In genomic region chr3:9767418-9767817, GRCh38 we compare ENCODE assay signal across 18 cellular contexts. TPM values are rescaled to one million over a fixed set of nuclear protein-coding genes. Genes with fewer than 3 reads are reported as not detected.
A peak's percentile ranks its signal among the peaks of the same experiment; 100 is the strongest.
DNase-seq lines count a peak whose midpoint lies in the region; ATAC-seq and TF ChIP-seq lines count a peak whose summit lies in the region.
"Had no signal": no experiment of that assay in that cellular context is flagged by ENCODE, and none has a peak within 500 bp of the region (broad histone marks: within the 10 kb centered on the region; RNA-seq: fewer than 3 reads in every experiment).

No MANE protein-coding gene starts in this region.

- ATAC-seq in lower lobe of right lung, result peak in 1 of 2 donors; percentile 42
- peak; percentile 56 for ATAC-seq in upper lobe of right lung
- no peak for ATAC-seq in HG03469 (IDR thresholded peaks at IDR 0.05; ENCODE audit: unreplicated experiment)
- no peak for ATAC-seq in CD4-positive, alpha-beta T cell (ENCODE audit: poor library complexity)

- intact Hi-C loops in MCF 10A (cut with micrococcal nuclease), result no loop called here
- intact Hi-C loops in breast epithelium (cut with DNase I; ENCODE audit: low total_unique reads), result no loop called here
- intact Hi-C loops in lower lobe of right lung (cut with DNase I), result no loop called here
- intact Hi-C loops in upper lobe of right lung (cut with DNase I), result no loop called here
- intact Hi-C loops in CD4-positive, alpha-beta T cell (cut with DNase I, micrococcal nuclease), result no loop called here

- H3K27ac ChIP-seq in breast epithelium, result peak overlapping the region in 1 of 2 donors; percentile 22
- peak overlapping the region; percentile 38 for H3K27ac ChIP-seq in lower lobe of right lung
- H3K27ac ChIP-seq in upper lobe of right lung, result peak overlapping the region; percentile 15
- no peak overlapping the region for H3K27ac ChIP-seq in CD4-positive, alpha-beta T cell (ENCODE audit: low read depth, low read length)

- peaks cover 0 to 3% of the 10 kb centered on the region in 2 donors for H3K4me1 ChIP-seq in breast epithelium
- peaks cover 47% of the 10 kb centered on the region for H3K4me1 ChIP-seq in lower lobe of right lung
- H3K4me1 ChIP-seq in upper lobe of right lung, result peaks cover 25% of the 10 kb centered on the region

- no peak overlapping the region for H3K4me3 Mint-ChIP-seq in MCF 10A (ENCODE audit: unreplicated experiment)
- no peak overlapping the region for H3K4me3 Mint-ChIP-seq in chondrocyte (ENCODE audit: unreplicated experiment)
- H3K4me3 Mint-ChIP-seq in CD4-positive, alpha-beta T cell, result no peak overlapping the region
- H3K4me3 Mint-ChIP-seq: activated B cell treated with CpG ODN at 0.5 μM for 24 hours had no signal

- H3K4me3 ChIP-seq in breast epithelium, result no peak overlapping the region
- H3K4me3 ChIP-seq in lower lobe of right lung, result peak overlapping the region; percentile 20
- H3K4me3 ChIP-seq in upper lobe of right lung, result no peak overlapping the region
- H3K4me3 ChIP-seq: MG63, skin epidermis had no signal

- H3K36me3 Mint-ChIP-seq in MCF 10A (ENCODE audit: insufficient read depth, unreplicated experiment), result peaks cover 4% of the 10 kb centered on the region
- H3K36me3 Mint-ChIP-seq in chondrocyte (ENCODE audit: low read depth), result peaks cover 4% of the 10 kb centered on the region
- no peaks in the 10 kb centered on the region for H3K36me3 Mint-ChIP-seq in CD4-positive, alpha-beta T cell (ENCODE audit: low read depth)

- no peak for TF ChIP-seq POLR2A in breast epithelium (IDR thresholded peaks at IDR 0.05)

- TF ChIP-seq CTCF in MCF 10A (IDR thresholded peaks at IDR 0.05; ENCODE audit: unreplicated experiment) (no peak), breast epithelium (IDR thresholded peaks at IDR 0.05) (no peak), chondrocyte (IDR thresholded peaks at IDR 0.05) (no peak), lower lobe of right lung (IDR thresholded peaks at IDR 0.05) (no peak), upper lobe of right lung (IDR thresholded peaks at IDR 0.05) (no peak)
- TF ChIP-seq CTCF in CD4-positive, alpha-beta T cell (IDR thresholded peaks at IDR 0.05), result no peak

- H3K27me3 Mint-ChIP-seq in MCF 10A (ENCODE audit: insufficient read depth, unreplicated experiment) (no peaks in the 10 kb centered on the region), chondrocyte (ENCODE audit: low read depth) (no peaks in the 10 kb centered on the region)
- H3K27me3 Mint-ChIP-seq in CD4-positive, alpha-beta T cell, result no peaks in the 10 kb centered on the region
- H3K27me3 Mint-ChIP-seq: activated naive CD8-positive, alpha-beta T cell treated with anti-CD3 and anti-CD28 coated beads, Interleukin-2, amount 10 ng/mL, durations not matched to agents 7 days and 5 days had no signal

- H3K9me3 ChIP-seq in breast epithelium (no peaks in the 10 kb centered on the region), lower lobe of right lung (no peaks in the 10 kb centered on the region), upper lobe of right lung (no peaks in the 10 kb centered on the region)
- H3K9me3 ChIP-seq in CD4-positive, alpha-beta T cell (ENCODE audit: control insufficient read depth, low read length), result no peaks in the 10 kb centered on the region
- H3K9me3 ChIP-seq: MG63 had no signal

- H3K27me3 ChIP-seq in breast epithelium (no peaks in the 10 kb centered on the region), lower lobe of right lung (ENCODE audit: low read depth) (no peaks in the 10 kb centered on the region), upper lobe of right lung (no peaks in the 10 kb centered on the region)
- H3K27me3 ChIP-seq in CD4-positive, alpha-beta T cell (ENCODE audit: control insufficient read depth, insufficient read depth, low read length), result no peaks in the 10 kb centered on the region
- H3K27me3 ChIP-seq: MG63 had no signal

- DNase-seq in MCF 10A (ENCODE audit: unreplicated experiment) (no peak), breast epithelium (ENCODE audit: low spot score in 2 of 2) (no peak), chondrocyte (ENCODE audit: low spot score) (no peak), lower lobe of right lung (peak; percentile 55), upper lobe of right lung (no peak), AG08395 (ENCODE audit: low spot score) (no peak)
- DNase-seq in CD4-positive, alpha-beta T cell, result no peak
- DNase-seq: activated B cell treated with CpG ODN at 0.5 μM for 24 hours; activated CD8-positive, alpha-beta memory T cell treated with anti-CD3 and anti-CD28 coated beads, Interleukin-2, amount 50 U/mL, for 4 hours; activated naive CD8-positive, alpha-beta T cell treated with anti-CD3 and anti-CD28 coated beads, Interleukin-2, amount 10 ng/mL, durations not matched to agents 7 days and 5 days; GF-D8; MG63; midbrain; NCI-H2029 treated with DMSO at 0.1 percent for 48 hours; NCI-H524; occipital lobe had no signal

- CTCF ChIA-PET in MCF 10A (lab: Yijun Ruan, JAX), result no interaction called here
- CTCF ChIA-PET in CD4-positive, alpha-beta T cell (lab: Charles Lee), result no interaction called here

- peak overlapping the region; percentile 61 for H3K27ac Mint-ChIP-seq in MCF 10A (ENCODE audit: low read depth, unreplicated experiment)
- peak overlapping the region; percentile 27 for H3K27ac Mint-ChIP-seq in chondrocyte (ENCODE audit: unreplicated experiment)
- H3K27ac Mint-ChIP-seq in CD4-positive, alpha-beta T cell, result no peak overlapping the region
- H3K27ac Mint-ChIP-seq: activated B cell treated with CpG ODN at 0.5 μM for 24 hours had no signal

- H3K36me3 ChIP-seq in breast epithelium (no peaks in the 10 kb centered on the region), lower lobe of right lung (peaks cover 34% of the 10 kb centered on the region), upper lobe of right lung (peaks cover 20% of the 10 kb centered on the region)
- H3K36me3 ChIP-seq: MG63 had no signal

- BruUV-seq in MCF 10A (replicated peaks; lab: Mats Ljungman, UMichigan), result no TSS peak

- H3K9me3 Mint-ChIP-seq in MCF 10A (ENCODE audit: unreplicated experiment) (no peaks in the 10 kb centered on the region), chondrocyte (ENCODE audit: low read depth) (no peaks in the 10 kb centered on the region)
- no peaks in the 10 kb centered on the region for H3K9me3 Mint-ChIP-seq in CD4-positive, alpha-beta T cell
- H3K9me3 Mint-ChIP-seq: activated B cell treated with CpG ODN at 0.5 μM for 24 hours; activated naive CD8-positive, alpha-beta T cell treated with anti-CD3 and anti-CD28 coated beads, Interleukin-2, amount 10 ng/mL, durations not matched to agents 7 days and 5 days had no signal

- POLR2A ChIA-PET in MCF 10A (lab: Yijun Ruan, JAX), result interaction anchor here (1.2 kb wide), 1 partner anchor 35 kb away, joined by 3 read pairs; no protein-coding TSS in a partner anchor
- POLR2A ChIA-PET in CD4-positive, alpha-beta T cell (lab: Charles Lee), result interaction anchor here (0.9 kb wide), 1 partner anchor 25 kb away, joined by 3 read pairs; the partner anchor contains the start of genes ARPC4 and TADA3

- H3K4me1 Mint-ChIP-seq in MCF 10A (ENCODE audit: insufficient read depth, unreplicated experiment) (peaks cover 7% of the 10 kb centered on the region), chondrocyte (ENCODE audit: low read depth) (peaks cover 39% of the 10 kb centered on the region)
- H3K4me1 Mint-ChIP-seq in CD4-positive, alpha-beta T cell (ENCODE audit: low read depth), result peaks cover 18% of the 10 kb centered on the region

RNA-seq across cellular contexts. Expression of gene CAMK1, which starts 2.3 kb away (rescaled TPM):
- total RNA-seq in MCF 10A (2022), result 8.3 and 11.7 TPM in 2 replicates
- 10 to 100 TPM; 25.2 to 58.7 (median 40.0) TPM for total RNA-seq in breast epithelium
- 9.7 to 20.9 TPM (median 19.3 TPM) in 3 replicates for total RNA-seq in chondrocyte
- total RNA-seq in lower lobe of right lung, result 30.8 TPM
- 35.7 TPM for total RNA-seq in upper lobe of right lung
- 1 to 10 TPM in 1 of 2 experiments, under 1 TPM in 1; 0.74 to 1.1 TPM for total RNA-seq in CD4-positive, alpha-beta T cell

RNA-seq across cellular contexts. Expression of gene OGG1, which starts 17.7 kb away (rescaled TPM):
- total RNA-seq in MCF 10A (2022) (15.3 and 17.7 TPM in 2 replicates), breast epithelium (10 to 100 TPM; 21.3 to 33.4 (median 23.3) TPM), chondrocyte (23.8 to 26.7 TPM (median 24.2 TPM) in 3 replicates), lower lobe of right lung (21.5 TPM), upper lobe of right lung (17.2 TPM)
- total RNA-seq in CD4-positive, alpha-beta T cell, result 1 to 10 TPM; 7.1 to 8.9 TPM

RNA-seq across cellular contexts. Expression of gene TADA3, which starts 24.9 kb away (rescaled TPM):
- total RNA-seq in MCF 10A (2022), result 72.0 and 77.1 TPM in 2 replicates
- 10 to 100 TPM; 66.1 to 73.4 (median 70.1) TPM for total RNA-seq in breast epithelium
- total RNA-seq in chondrocyte, result 42.2 to 69.9 TPM (median 69.6 TPM) in 3 replicates
- 53.8 TPM for total RNA-seq in lower lobe of right lung
- total RNA-seq in upper lobe of right lung, result 55.8 TPM
- total RNA-seq in CD4-positive, alpha-beta T cell, result 10 to 100 TPM; 14.7 to 16.5 TPM

RNA-seq across cellular contexts. Expression of gene ARPC4, which starts 25.5 kb away (rescaled TPM):
- total RNA-seq in MCF 10A (2022), result 122 and 132 TPM in 2 replicates
- total RNA-seq in breast epithelium, result 100 to 1,000 TPM; 116 to 163 (median 117) TPM
- 150 to 179 TPM (median 177 TPM) in 3 replicates for total RNA-seq in chondrocyte
- total RNA-seq in lower lobe of right lung, result 170 TPM
- 148 TPM for total RNA-seq in upper lobe of right lung
- 10 to 100 TPM; 88.7 to 91.3 TPM for total RNA-seq in CD4-positive, alpha-beta T cell

RNA-seq across cellular contexts. Expression of gene BRPF1, which starts 35.9 kb away (rescaled TPM):
- 19.9 and 21.4 TPM in 2 replicates for total RNA-seq in MCF 10A (2022)
- total RNA-seq in breast epithelium, result 10 to 100 TPM; 14.7 to 19.7 (median 19.3) TPM
- 14.6 to 18.8 TPM (median 15.5 TPM) in 3 replicates for total RNA-seq in chondrocyte
- total RNA-seq in lower lobe of right lung, result 22.3 TPM
- 23.7 TPM for total RNA-seq in upper lobe of right lung
- total RNA-seq in CD4-positive, alpha-beta T cell, result 10 to 100 TPM; 23.7 to 25.6 TPM
